In the genomic region with DNA sequence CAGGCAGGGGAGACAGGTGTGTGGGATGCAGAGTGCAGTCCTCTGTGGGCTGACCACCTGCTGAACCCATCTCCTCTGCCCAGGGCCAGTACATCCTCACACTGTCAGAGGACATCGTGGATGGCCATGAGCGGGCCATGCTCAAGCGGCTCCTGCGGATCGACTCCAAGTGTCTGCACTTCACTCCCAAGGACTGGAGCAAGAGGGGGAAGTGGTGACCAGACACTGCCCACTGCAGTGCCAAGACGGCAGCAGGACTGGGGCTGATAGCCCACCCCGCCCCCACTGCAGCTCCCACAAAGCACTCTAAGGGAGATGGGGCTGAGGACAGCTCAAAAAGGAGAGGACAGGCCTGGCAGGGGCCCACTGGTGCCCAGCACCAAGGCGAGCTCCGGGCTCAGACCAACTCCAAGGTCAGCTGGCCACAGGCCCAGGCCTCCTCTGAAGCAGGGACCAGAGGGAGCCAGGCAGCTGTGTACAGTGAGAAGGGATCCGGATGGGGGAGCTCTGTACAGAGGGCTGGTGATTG, we compare ENCODE assay signal across 8 cellular contexts. TPM values are rescaled to one million over a fixed set of nuclear protein-coding genes. Genes with fewer than 3 reads are reported as not detected.
DNase-seq lines count a peak whose midpoint lies in the region; ATAC-seq, FAIRE-seq and TF ChIP-seq lines count a peak whose summit lies in the region.

No MANE protein-coding gene starts in this region.

- intact Hi-C loops in Panc1 (cut with micrococcal nuclease; ENCODE audit: unreplicated experiment) (no loop called here), endothelial cell of umbilical vein (cut with micrococcal nuclease) (no loop called here), transverse colon (cut with DNase I; ENCODE audit: low total_unique reads) (no loop called here)

- H3K9me1 ChIP-seq in endothelial cell of umbilical vein (replicated peaks; ENCODE audit: control insufficient read depth, extremely low read depth, insufficient read depth, low read length): no peaks in the 10 kb centered on the region

- H3K27me3 ChIP-seq in DOHH2 (ENCODE audit: control insufficient read depth, low read length): no peaks in the 10 kb centered on the region
- H3K27me3 ChIP-seq in Panc1 (ENCODE audit: control insufficient read depth, insufficient read depth, low read length): no peaks in the 10 kb centered on the region
- no peaks in the 10 kb centered on the region for H3K27me3 ChIP-seq in endothelial cell of umbilical vein (ENCODE audit: control insufficient read depth in 2 of 2, insufficient read depth in 2 of 2, low read length in 2 of 2)
- H3K27me3 ChIP-seq in neuronal stem cell (ENCODE audit: control insufficient read depth in 3 of 3, insufficient read depth in 3 of 3, low read depth in 1 of 3, low read length in 3 of 3): no peaks in the 10 kb centered on the region
- no peaks in the 10 kb centered on the region for H3K27me3 ChIP-seq in transverse colon

- peak overlapping the region; percentile 58 for H3K23ac ChIP-seq in neuronal stem cell (ENCODE audit: low read depth, low read length, poor library complexity)

- peaks cover 38% of the 10 kb centered on the region for H3K79me2 ChIP-seq in DOHH2 (ENCODE audit: control insufficient read depth, low read length)
- peaks cover 22% of the 10 kb centered on the region for H3K79me2 ChIP-seq in endothelial cell of umbilical vein (ENCODE audit: control insufficient read depth, insufficient read depth, low read length)

- H3K27ac ChIP-seq in DOHH2 (ENCODE audit: low read depth, low read length): no peak overlapping the region
- peak overlapping the region; percentile 83 for H3K27ac ChIP-seq in Panc1 (ENCODE audit: low read length)
- no peak overlapping the region for H3K27ac ChIP-seq in endothelial cell of umbilical vein (ENCODE audit: insufficient read depth, low read depth, low read length)
- H3K27ac ChIP-seq in neuronal stem cell (replicated peaks; ENCODE audit: low read length): no peak overlapping the region
- peak overlapping the region in 2 of 4 donors; percentile 93 for H3K27ac ChIP-seq in transverse colon

- no peak for TF ChIP-seq EP300 in transverse colon (IDR thresholded peaks at IDR 0.05; ENCODE audit: low read depth)

- TF ChIP-seq CTCF in DOHH2 (IDR thresholded peaks at IDR 0.05; ENCODE audit: low read depth, low read length, poor library complexity, severe bottlenecking) (peak; percentile 11), Panc1 (IDR thresholded peaks at IDR 0.05) (no peak), endothelial cell of umbilical vein (IDR thresholded peaks at IDR 0.05; ENCODE audit: extremely low read depth in 1 of 2, insufficient read depth in 1 of 2, low read depth in 1 of 2, low read length in 2 of 2) (no peak), transverse colon (IDR thresholded peaks at IDR 0.05) (no peak), D721Med (IDR thresholded peaks at IDR 0.05; ENCODE audit: insufficient read depth, missing control alignments) (no peak)

- H3K9me3 ChIP-seq in DOHH2 (ENCODE audit: control insufficient read depth, insufficient read depth, low read length): no peaks in the 10 kb centered on the region
- no peaks in the 10 kb centered on the region for H3K9me3 ChIP-seq in Panc1 (ENCODE audit: control insufficient read depth, insufficient read depth, low read depth, low read length)
- no peaks in the 10 kb centered on the region for H3K9me3 ChIP-seq in endothelial cell of umbilical vein (replicated peaks; ENCODE audit: control insufficient read depth, insufficient read depth, low read length)
- H3K9me3 ChIP-seq in neuronal stem cell (replicated peaks in 1 of 2; ENCODE audit: control insufficient read depth in 2 of 2, insufficient read depth in 1 of 2, low read depth in 1 of 2, low read length in 2 of 2): no peaks in the 10 kb centered on the region
- H3K9me3 ChIP-seq in transverse colon: no peaks in the 10 kb centered on the region

- POLR2A ChIA-PET in Panc1 (lab: Charles Lee) (no interaction called here), endothelial cell of umbilical vein (lab: Charles Lee) (interaction anchor here (0.5 to 0.7 kb wide), 2 partner anchors 57 to 174 kb away, joined by 3 to 5 read pairs; no protein-coding TSS in a partner anchor)

- no peak overlapping the region for H4K91ac ChIP-seq in neuronal stem cell (ENCODE audit: low read depth, low read length, poor library complexity)

- WGBS in neuronal stem cell (ENCODE audit: extremely low coverage in 2 of 2, insufficient read length in 2 of 2, insufficient replicate concordance in 1 of 2), 2 donors: no CpG with 5 or more reads among the region's 10 CpGs
- WGBS in transverse colon (ENCODE audit: low coverage in 1 of 2), 2 donors: 69% methylated on average over 10 of the region's 10 CpGs; no CpG with 5 or more reads in 1 of the 2 donors

- H2BK120ac ChIP-seq in neuronal stem cell (ENCODE audit: low read depth, low read length): no peak overlapping the region

- FAIRE-seq in endothelial cell of umbilical vein (lab: Jason Lieb, UNC): no peak
- FAIRE-seq in D721Med (lab: Jason Lieb, UNC): no peak

- no peak overlapping the region for H3K18ac ChIP-seq in neuronal stem cell (ENCODE audit: low read length)

- peak overlapping the region; percentile 84 for H3K4me2 ChIP-seq in DOHH2 (ENCODE audit: low read length)
- H3K4me2 ChIP-seq in endothelial cell of umbilical vein (ENCODE audit: insufficient read depth, low read length): peak overlapping the region; percentile 91
- peak overlapping the region; percentile 89 for H3K4me2 ChIP-seq in neuronal stem cell (ENCODE audit: insufficient read depth, low read length, poor library complexity, severe bottlenecking)

- CTCF ChIA-PET in Panc1 (lab: Charles Lee) (interaction anchor here (2.1 kb wide), 1 partner anchor 61 kb away, joined by 8 read pairs; no protein-coding TSS in a partner anchor), endothelial cell of umbilical vein (lab: Charles Lee) (interaction anchor here (0.8 to 2.9 kb wide), 8 partner anchors 7 to 169 kb away, joined by 4 to 25 read pairs (median 7); a partner anchor contains a TSS)

- no peak overlapping the region for H3K4ac ChIP-seq in neuronal stem cell (ENCODE audit: low read length)

- peaks cover 4% of the 10 kb centered on the region for H3K79me1 ChIP-seq in neuronal stem cell (ENCODE audit: low read depth, low read length)

- DNase-seq in Panc1 (ENCODE audit: low read depth, low spot score) (no peak), endothelial cell of umbilical vein (ENCODE audit: low read depth, low spot score) (no peak), neuronal stem cell (ENCODE audit: low spot score) (no peak), transverse colon (no peak), pons (ENCODE audit: low spot score) (no peak), ecto neural progenitor cell (ENCODE audit: low spot score) (no peak), D721Med (ENCODE audit: insufficient read length, low spot score) (no peak)

- TF ChIP-seq POLR2A in endothelial cell of umbilical vein (IDR thresholded peaks at IDR 0.05; ENCODE audit: low read depth, low read length): no peak
- no peak for TF ChIP-seq POLR2A in transverse colon (IDR thresholded peaks at IDR 0.05)

- H4K8ac ChIP-seq in neuronal stem cell (ENCODE audit: low read depth, low read length): no peak overlapping the region

- H3K9ac ChIP-seq in endothelial cell of umbilical vein (replicated peaks; ENCODE audit: extremely low read depth, insufficient read depth, low read length) (no peak overlapping the region), neuronal stem cell (ENCODE audit: low read depth, low read length, poor library complexity) (no peak overlapping the region)

- H2AK5ac ChIP-seq in neuronal stem cell (ENCODE audit: low read depth, low read length): no peak overlapping the region

- H3K36me3 ChIP-seq in DOHH2 (ENCODE audit: control insufficient read depth, low read length) (peaks cover 60% of the 10 kb centered on the region), Panc1 (ENCODE audit: control insufficient read depth, insufficient read depth, low read length) (peaks cover 17% of the 10 kb centered on the region; the same call in 1 of the 2 replicates), endothelial cell of umbilical vein (ENCODE audit: control insufficient read depth in 2 of 2, extremely low read depth in 1 of 2, insufficient read depth in 2 of 2, low read length in 2 of 2) (peaks cover 10 to 37% of the 10 kb centered on the region in 2 experiments), neuronal stem cell (replicated peaks in 1 of 2; ENCODE audit: control insufficient read depth in 2 of 2, insufficient read depth in 2 of 2, low read length in 2 of 2) (peaks cover 43 to 62% of the 10 kb centered on the region in 2 donors), transverse colon (peaks cover 0 to 49% (median 11%) of the 10 kb centered on the region in 4 donors)

- H3F3A ChIP-seq in DOHH2 (ENCODE audit: control insufficient read depth, insufficient read depth): peaks cover 7% of the 10 kb centered on the region; the same call in 1 of the 2 replicates

- no peak overlapping the region for H2BK5ac ChIP-seq in neuronal stem cell (ENCODE audit: low read length)

- peak; percentile 47 for ATAC-seq in Panc1

- H4K20me1 ChIP-seq in DOHH2 (ENCODE audit: control insufficient read depth, insufficient read depth, low read depth, low read length): no peaks in the 10 kb centered on the region
- no peaks in the 10 kb centered on the region for H4K20me1 ChIP-seq in endothelial cell of umbilical vein (replicated peaks; ENCODE audit: control insufficient read depth, extremely low read depth, insufficient read depth, low read length)

- in situ Hi-C loops in Panc1 (cut with HindIII; ENCODE audit: low pct_unique_long_range_greater_than_20kb, low sequenced_read_pairs): no loop called here
- in situ Hi-C loops in transverse colon (cut with MboI; ENCODE audit: low pct_ligation_motif_present in 1 of 4, low pct_unique_long_range_greater_than_20kb in 1 of 4, low sequenced_read_pairs in 3 of 4): loop anchor here (10.0 to 25.0 kb wide), 4 partner anchors 56 to 268 kb away; no protein-coding TSS in a partner anchor

- dilution Hi-C loops in endothelial cell of umbilical vein (cut with MboI; ENCODE audit: extremely low pct_ligation_motif_present, low sequenced_read_pairs): no loop called here

- H3K4me1 ChIP-seq in DOHH2 (ENCODE audit: control insufficient read depth, low read length) (peaks cover 20% of the 10 kb centered on the region), Panc1 (ENCODE audit: control insufficient read depth, insufficient read depth, low read length) (peaks cover 14% of the 10 kb centered on the region), endothelial cell of umbilical vein (ENCODE audit: control insufficient read depth, extremely low read depth, insufficient read depth, low read length) (peaks cover 13% of the 10 kb centered on the region), neuronal stem cell (ENCODE audit: control insufficient read depth in 2 of 2, insufficient read depth in 1 of 2, low read depth in 1 of 2, low read length in 2 of 2) (peaks cover 5 to 10% of the 10 kb centered on the region in 2 donors), transverse colon (peaks cover 11 to 21% (median 15%) of the 10 kb centered on the region in 4 donors)

- H2AFZ ChIP-seq in endothelial cell of umbilical vein (ENCODE audit: low read depth, low read length) (no peak overlapping the region), neuronal stem cell (ENCODE audit: low read length) (no peak overlapping the region)

- no peaks in the 10 kb centered on the region for H3K9me2 ChIP-seq in DOHH2 (replicated peaks; ENCODE audit: control insufficient read depth, low read length)

- no peak overlapping the region for H2BK12ac ChIP-seq in neuronal stem cell (ENCODE audit: low read length)

- H3K14ac ChIP-seq in neuronal stem cell (ENCODE audit: low read length): no peak overlapping the region

- H3K4me3 ChIP-seq in DOHH2 (ENCODE audit: low read length) (peak overlapping the region; percentile 93), Panc1 (ENCODE audit: low read depth in 2 of 2, low read length in 2 of 2) (peak overlapping the region; percentile 72 to 82), endothelial cell of umbilical vein (replicated peaks in 1 of 3; ENCODE audit: insufficient read depth in 1 of 3, low read depth in 1 of 3, low read length in 3 of 3) (peak overlapping the region in 1 of 3 experiments; percentile 67), neuronal stem cell (ENCODE audit: low read length in 2 of 2) (peak overlapping the region; percentile 40 to 92), transverse colon (peak overlapping the region in 2 of 4 donors; percentile 60 to 82)

- no TSS peak for BruUV-seq in Panc1 (replicated peaks; lab: Mats Ljungman, UMichigan)
- no TSS peak for BruUV-seq in endothelial cell of umbilical vein (replicated peaks; lab: Mats Ljungman, UMichigan)

- no peak overlapping the region for H2BK15ac ChIP-seq in neuronal stem cell (ENCODE audit: low read length)

RNA-seq across cellular contexts. Expression of a gene that starts 1.6 kb away (rescaled TPM):
- total RNA-seq in Panc1 (2021; ENCODE audit: unreplicated experiment): 107 TPM
- 133 TPM for polyA plus RNA-seq in Panc1 (2012; ENCODE audit: insufficient read length)
- total RNA-seq in endothelial cell of umbilical vein: 46.4 and 62.0 TPM in 2 replicates
- 110 and 113 TPM in 2 replicates for polyA plus RNA-seq in endothelial cell of umbilical vein
- 57.1 and 72.8 TPM in 2 replicates for polyA plus RNA-seq in endothelial cell of umbilical vein (2011; cell fraction: cytosol; rRNA removed)
- polyA plus RNA-seq in endothelial cell of umbilical vein (2011; cell fraction: nucleus; rRNA removed): 51.1 and 56.5 TPM in 2 replicates
- 34.9 and 40.6 TPM in 2 replicates for polyA plus RNA-seq in endothelial cell of umbilical vein (2012)
- polyA minus RNA-seq in endothelial cell of umbilical vein: 11.2 and 12.8 TPM in 2 replicates
- polyA minus RNA-seq in endothelial cell of umbilical vein (2011; cell fraction: cytosol; rRNA and poly(A)+ RNA removed): 66.3 TPM
- polyA minus RNA-seq in endothelial cell of umbilical vein (2011; cell fraction: nucleus; rRNA and poly(A)+ RNA removed): 12.2 and 13.6 TPM in 2 replicates
- 26.2 TPM for polyA plus RNA-seq in neuronal stem cell (2013, experiment 1 of 2)
- 27.9 TPM for polyA plus RNA-seq in neuronal stem cell (2013, experiment 2 of 2)
- 100 to 1,000 TPM in 2 of 4 donors, 10 to 100 TPM in 2; 70.2 to 231 (median 111) TPM for total RNA-seq in transverse colon

RNA-seq across cellular contexts. Expression of a gene that starts 7.0 kb away (rescaled TPM):
- total RNA-seq in Panc1 (2021; ENCODE audit: unreplicated experiment) (84.2 TPM), endothelial cell of umbilical vein (48.8 and 50.2 TPM in 2 replicates), transverse colon (100 to 1,000 TPM in 1 of 4 donors, 10 to 100 TPM in 3; 51.6 to 203 (median 74.1) TPM)
- polyA plus RNA-seq in Panc1 (2012; ENCODE audit: insufficient read length): 74.1 TPM
- polyA plus RNA-seq in endothelial cell of umbilical vein: 31.4 and 35.8 TPM in 2 replicates
- polyA plus RNA-seq in endothelial cell of umbilical vein (2011; cell fraction: cytosol; rRNA removed): 32.1 and 34.3 TPM in 2 replicates
- polyA plus RNA-seq in endothelial cell of umbilical vein (2011; cell fraction: nucleus; rRNA removed): 66.6 and 85.2 TPM in 2 replicates
- 22.8 and 28.2 TPM in 2 replicates for polyA plus RNA-seq in endothelial cell of umbilical vein (2012)
- 55.9 and 86.6 TPM in 2 replicates for polyA minus RNA-seq in endothelial cell of umbilical vein
- polyA minus RNA-seq in endothelial cell of umbilical vein (2011; cell fraction: cytosol; rRNA and poly(A)+ RNA removed): 41.8 TPM
- polyA minus RNA-seq in endothelial cell of umbilical vein (2011; cell fraction: nucleus; rRNA and poly(A)+ RNA removed): 46.8 and 48.1 TPM in 2 replicates
- polyA plus RNA-seq in neuronal stem cell (2013, experiment 1 of 2): 30.4 TPM
- polyA plus RNA-seq in neuronal stem cell (2013, experiment 2 of 2): 28.5 TPM

RNA-seq across cellular contexts. Expression of a gene that starts 56.3 kb away (rescaled TPM):
- total RNA-seq in Panc1 (2021; ENCODE audit: unreplicated experiment) (141 TPM), endothelial cell of umbilical vein (105 and 106 TPM in 2 replicates), transverse colon (10 to 100 TPM; 45.8 to 95.8 (median 58.4) TPM)
- polyA plus RNA-seq in Panc1 (2012; ENCODE audit: insufficient read length): 178 TPM
- polyA plus RNA-seq in endothelial cell of umbilical vein: 78.7 and 89.5 TPM in 2 replicates
- 53.2 and 65.2 TPM in 2 replicates for polyA plus RNA-seq in endothelial cell of umbilical vein (2011; cell fraction: cytosol; rRNA removed)
- polyA plus RNA-seq in endothelial cell of umbilical vein (2011; cell fraction: nucleus; rRNA removed): 150 and 181 TPM in 2 replicates
- polyA plus RNA-seq in endothelial cell of umbilical vein (2012): 89.6 and 100 TPM in 2 replicates
- 45.7 and 70.9 TPM in 2 replicates for polyA minus RNA-seq in endothelial cell of umbilical vein
- 35.8 TPM for polyA minus RNA-seq in endothelial cell of umbilical vein (2011; cell fraction: cytosol; rRNA and poly(A)+ RNA removed)
- polyA minus RNA-seq in endothelial cell of umbilical vein (2011; cell fraction: nucleus; rRNA and poly(A)+ RNA removed): 66.0 and 73.1 TPM in 2 replicates
- 26.0 TPM for polyA plus RNA-seq in neuronal stem cell (2013, experiment 1 of 2)
- 24.2 TPM for polyA plus RNA-seq in neuronal stem cell (2013, experiment 2 of 2)
